ENCODE assay signal across 1 cellular context in the genomic region with DNA sequence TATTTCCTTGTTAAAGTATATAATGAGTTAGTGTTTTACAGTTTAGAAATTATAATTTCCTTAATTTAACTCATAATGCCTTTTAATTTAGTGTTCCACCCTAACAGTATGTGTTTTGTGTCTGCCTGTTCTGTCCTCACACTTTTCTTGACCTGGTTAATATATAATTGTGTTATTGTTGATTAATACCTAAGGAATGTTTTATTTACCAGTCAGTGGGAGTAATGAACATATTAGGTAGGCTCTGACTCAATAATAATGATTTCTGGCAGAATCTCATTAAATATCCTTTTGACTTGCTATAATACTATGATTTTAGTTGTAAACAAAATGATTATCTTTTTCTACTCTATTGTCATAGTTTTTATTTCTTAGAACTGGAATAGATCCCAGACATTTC.
TF ChIP-seq lines count a peak whose summit lies in the region.

No MANE protein-coding gene starts in this region.

TF ChIP-seq in A549, 52 proteins besides CTCF, POLR2A, EP300 and RAD21 (continued from another document):
- TF ChIP-seq, protein P1, sequence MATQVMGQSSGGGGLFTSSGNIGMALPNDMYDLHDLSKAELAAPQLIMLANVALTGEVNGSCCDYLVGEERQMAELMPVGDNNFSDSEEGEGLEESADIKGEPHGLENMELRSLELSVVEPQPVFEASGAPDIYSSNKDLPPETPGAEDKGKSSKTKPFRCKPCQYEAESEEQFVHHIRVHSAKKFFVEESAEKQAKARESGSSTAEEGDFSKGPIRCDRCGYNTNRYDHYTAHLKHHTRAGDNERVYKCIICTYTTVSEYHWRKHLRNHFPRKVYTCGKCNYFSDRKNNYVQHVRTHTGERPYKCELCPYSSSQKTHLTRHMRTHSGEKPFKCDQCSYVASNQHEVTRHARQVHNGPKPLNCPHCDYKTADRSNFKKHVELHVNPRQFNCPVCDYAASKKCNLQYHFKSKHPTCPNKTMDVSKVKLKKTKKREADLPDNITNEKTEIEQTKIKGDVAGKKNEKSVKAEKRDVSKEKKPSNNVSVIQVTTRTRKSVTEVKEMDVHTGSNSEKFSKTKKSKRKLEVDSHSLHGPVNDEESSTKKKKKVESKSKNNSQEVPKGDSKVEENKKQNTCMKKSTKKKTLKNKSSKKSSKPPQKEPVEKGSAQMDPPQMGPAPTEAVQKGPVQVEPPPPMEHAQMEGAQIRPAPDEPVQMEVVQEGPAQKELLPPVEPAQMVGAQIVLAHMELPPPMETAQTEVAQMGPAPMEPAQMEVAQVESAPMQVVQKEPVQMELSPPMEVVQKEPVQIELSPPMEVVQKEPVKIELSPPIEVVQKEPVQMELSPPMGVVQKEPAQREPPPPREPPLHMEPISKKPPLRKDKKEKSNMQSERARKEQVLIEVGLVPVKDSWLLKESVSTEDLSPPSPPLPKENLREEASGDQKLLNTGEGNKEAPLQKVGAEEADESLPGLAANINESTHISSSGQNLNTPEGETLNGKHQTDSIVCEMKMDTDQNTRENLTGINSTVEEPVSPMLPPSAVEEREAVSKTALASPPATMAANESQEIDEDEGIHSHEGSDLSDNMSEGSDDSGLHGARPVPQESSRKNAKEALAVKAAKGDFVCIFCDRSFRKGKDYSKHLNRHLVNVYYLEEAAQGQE (IDR thresholded peaks at IDR 0.05): no peak
- TF ChIP-seq, protein P2, sequence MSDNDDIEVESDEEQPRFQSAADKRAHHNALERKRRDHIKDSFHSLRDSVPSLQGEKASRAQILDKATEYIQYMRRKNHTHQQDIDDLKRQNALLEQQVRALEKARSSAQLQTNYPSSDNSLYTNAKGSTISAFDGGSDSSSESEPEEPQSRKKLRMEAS (IDR thresholded peaks at IDR 0.05): no peak
- TF ChIP-seq MAFK (IDR thresholded peaks at IDR 0.05; ENCODE audit: partially characterized antibody) (no peak), HOXA7 (CRISPR knock-in tag; IDR thresholded peaks at IDR 0.05) (no peak), CEBPB (IDR thresholded peaks at IDR 0.05) (no peak), RNF2 (IDR thresholded peaks at IDR 0.05; ENCODE audit: borderline replicate concordance, low read depth) (no peak), CBX8 (IDR thresholded peaks at IDR 0.05) (no peak), RCOR1 (IDR thresholded peaks at IDR 0.05; ENCODE audit: low read depth, low read length) (no peak), HEYL (CRISPR knock-in tag; IDR thresholded peaks at IDR 0.05) (no peak), PHF8 (IDR thresholded peaks at IDR 0.05; ENCODE audit: borderline replicate concordance, low read depth) (no peak), SREBF2 (IDR thresholded peaks at IDR 0.05) (no peak), CBX2 (IDR thresholded peaks at IDR 0.05; ENCODE audit: borderline replicate concordance, low read depth) (no peak), HDAC2 (IDR thresholded peaks at IDR 0.05) (no peak), RARB (CRISPR knock-in tag; IDR thresholded peaks at IDR 0.05) (no peak)
- TF ChIP-seq, protein P3, sequence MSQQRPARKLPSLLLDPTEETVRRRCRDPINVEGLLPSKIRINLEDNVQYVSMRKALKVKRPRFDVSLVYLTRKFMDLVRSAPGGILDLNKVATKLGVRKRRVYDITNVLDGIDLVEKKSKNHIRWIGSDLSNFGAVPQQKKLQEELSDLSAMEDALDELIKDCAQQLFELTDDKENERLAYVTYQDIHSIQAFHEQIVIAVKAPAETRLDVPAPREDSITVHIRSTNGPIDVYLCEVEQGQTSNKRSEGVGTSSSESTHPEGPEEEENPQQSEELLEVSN (IDR thresholded peaks at IDR 0.05; ENCODE audit: borderline replicate concordance, low read depth): no peak
